ENCODE assay signal across 11 cellular contexts in the genomic region with DNA sequence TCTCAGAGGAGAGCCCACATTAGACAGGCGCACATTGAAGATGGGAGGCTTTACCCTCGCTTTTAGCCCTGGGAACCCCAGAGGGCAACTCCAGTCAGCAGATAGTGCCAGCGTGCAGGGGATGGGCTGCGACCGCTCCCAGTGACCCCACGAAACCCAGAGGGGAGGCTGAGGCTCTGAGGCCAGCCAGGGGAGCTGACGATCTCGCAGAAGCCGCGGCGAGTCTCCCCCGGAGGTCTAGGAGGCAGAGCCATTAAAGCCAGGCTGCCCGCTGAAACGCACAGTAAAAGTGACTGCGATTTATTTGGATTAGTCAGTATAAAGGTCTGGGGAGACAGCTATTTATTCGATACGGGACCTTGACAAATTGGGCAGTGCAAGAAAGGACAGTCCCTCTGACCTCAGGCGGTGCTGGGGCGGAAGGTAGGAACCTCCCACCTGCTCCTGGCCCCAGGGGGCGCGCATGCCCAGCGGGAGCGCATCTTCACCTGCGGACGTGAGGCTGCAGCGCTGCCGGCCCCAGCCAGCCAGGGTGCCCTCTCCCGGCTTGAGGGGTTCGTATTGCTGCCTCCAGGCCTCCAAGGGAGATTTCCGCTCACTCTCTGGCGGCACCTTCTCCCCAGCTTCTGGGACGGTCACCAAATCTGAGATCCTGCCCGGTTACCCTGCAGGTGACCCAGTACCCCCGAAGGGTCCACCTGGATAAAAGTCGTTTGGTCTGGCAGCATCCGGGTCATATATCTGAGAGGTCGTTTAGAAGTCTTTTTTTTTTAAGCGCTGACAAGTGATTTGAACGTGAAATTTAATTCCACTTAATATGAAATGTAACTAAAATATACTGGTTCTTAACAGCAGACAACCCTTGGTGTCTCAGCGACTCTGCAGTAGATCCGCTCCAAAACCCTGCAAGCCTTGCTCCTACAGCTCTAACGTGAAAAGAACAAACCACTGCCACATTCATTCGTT. TPM values are rescaled to one million over a fixed set of nuclear protein-coding genes. Genes with fewer than 3 reads are reported as not detected.
DNase-seq lines count a peak whose midpoint lies in the region; ATAC-seq, FAIRE-seq and TF ChIP-seq lines count a peak whose summit lies in the region.
"Had no signal": no experiment of that assay in that cellular context is flagged by ENCODE, and none has a peak within 500 bp of the region (broad histone marks: within the 10 kb centered on the region; RNA-seq: fewer than 3 reads in every experiment).

No MANE protein-coding gene starts in this region.

- TF ChIP-seq CTCF in C4-2B (conservative IDR thresholded peaks at IDR 0.05) = peak; percentile 8; the same call in 1 of the 2 replicates
- TF ChIP-seq CTCF in choroid plexus epithelial cell (conservative IDR thresholded peaks at IDR 0.05; ENCODE audit: low read depth, low read length) = peak; percentile 19

- H3K4me1 ChIP-seq in mesodermal cell (ENCODE audit: control insufficient read depth, insufficient read depth, low read length, poor library complexity, severe bottlenecking) = no peaks in the 10 kb centered on the region

- no peaks in the 10 kb centered on the region for H3K9me3 ChIP-seq in mesodermal cell (ENCODE audit: control insufficient read depth, low read length)

- ATAC-seq in HG03469 (IDR thresholded peaks at IDR 0.05; ENCODE audit: unreplicated experiment) = no peak
- ATAC-seq: activated CD8-positive, alpha-beta memory T cell treated with anti-CD3 and anti-CD28 coated beads, Interleukin-2, amount 10 ng/mL, durations not matched to agents 7 days and 5 days; naive thymus-derived CD4-positive, alpha-beta T cell; PC-3 had no signal

- H3K27ac ChIP-seq in C4-2B (no peak overlapping the region), mesodermal cell (ENCODE audit: low read depth, low read length, severe bottlenecking) (no peak overlapping the region)

- H3K4me3 ChIP-seq in choroid plexus epithelial cell (ENCODE audit: low read depth, low read length) (peak overlapping the region; percentile 35), mesodermal cell (ENCODE audit: extremely low read depth, insufficient read depth, low read length, poor library complexity, severe bottlenecking) (peak overlapping the region; percentile 17)

- WGBS in mesodermal cell (ENCODE audit: insufficient coverage in 2 of 2), 2 experiments = 2 to 4% methylated on average over 33 to 36 of the region's 43 CpGs

- no peak for FAIRE-seq in HTR-8/SVneo (lab: Jason Lieb, UNC)

- no peaks in the 10 kb centered on the region for H3K36me3 ChIP-seq in mesodermal cell (ENCODE audit: control insufficient read depth, insufficient read depth, low read length)

- DNase-seq in HTR-8/SVneo (ENCODE audit: insufficient read length, low spot score) (peak; percentile 46), choroid plexus epithelial cell (ENCODE audit: low read depth) (no peak), nucleus accumbens (lab: John Stamatoyannopoulos, UW) (no peak)
- DNase-seq in activated naive CD4-positive, alpha-beta T cell treated with anti-CD3 and anti-CD28 coated beads, Interleukin-2, amount 50 U/mL, for 16 hours = no peak
- DNase-seq in activated CD4-positive, alpha-beta T cell treated with anti-CD3 and anti-CD28 coated beads for 4 hours = no peak
- DNase-seq: activated CD8-positive, alpha-beta memory T cell treated with anti-CD3 and anti-CD28 coated beads, Interleukin-2, amount 10 ng/mL, durations not matched to agents 7 days and 5 days; naive thymus-derived CD4-positive, alpha-beta T cell; PC-3 had no signal

RNA-seq across cellular contexts. Expression of gene TCF21, which starts 34.0 kb away (rescaled TPM):
- 9.1 TPM for polyA plus RNA-seq in mesodermal cell (2013, experiment 1 of 2)
- polyA plus RNA-seq in mesodermal cell (2013, experiment 2 of 2) = 9.4 TPM
- polyA plus RNA-seq: naive thymus-derived CD4-positive, alpha-beta T cell had no signal
